In genomic region chr10:125028291-125028867, GRCh38 we compare ENCODE assay signal across 13 cellular contexts.
A peak's percentile ranks its signal among the peaks of the same experiment; 100 is the strongest.
DNase-seq lines count a peak whose midpoint lies in the region; ATAC-seq and TF ChIP-seq lines count a peak whose summit lies in the region.
"Had no signal": no experiment of that assay in that cellular context is flagged by ENCODE, and none has a peak within 500 bp of the region (broad histone marks: within the 10 kb centered on the region; RNA-seq: fewer than 3 reads in every experiment).

No MANE protein-coding gene starts in this region.

- peaks cover 89% of the 10 kb centered on the region for H3K79me2 ChIP-seq in GM23248 (ENCODE audit: insufficient read depth)

- no peaks in the 10 kb centered on the region for H3K4me1 Mint-ChIP-seq in CD8-positive, alpha-beta memory T cell
- H3K4me1 Mint-ChIP-seq: naive thymus-derived CD8-positive, alpha-beta T cell had no signal

- H3K27me3 Mint-ChIP-seq in CD8-positive, alpha-beta memory T cell = peaks cover 8 to 10% of the 10 kb centered on the region in 2 donors
- H3K27me3 Mint-ChIP-seq: CD4-positive, alpha-beta T cell had no signal

- ATAC-seq in psoas muscle = peak in 1 of 4 donors; percentile 24
- ATAC-seq in HG03571 (IDR thresholded peaks at IDR 0.05; ENCODE audit: unreplicated experiment) = no peak
- no peak for ATAC-seq in HG02798 (IDR thresholded peaks at IDR 0.05; ENCODE audit: poor library complexity, unreplicated experiment)
- no peak for ATAC-seq in GM21529 (IDR thresholded peaks at IDR 0.05; ENCODE audit: unreplicated experiment)
- ATAC-seq: naive thymus-derived CD8-positive, alpha-beta T cell had no signal

- H3K9me2 ChIP-seq in GM23248 (ENCODE audit: insufficient read depth) = no peaks in the 10 kb centered on the region

- POLR2A ChIA-PET in CD8-positive, alpha-beta memory T cell (lab: Charles Lee) = no interaction called here

- intact Hi-C loops in esophagus squamous epithelium (cut with DNase I) (no loop called here), psoas muscle (cut with DNase I) (no loop called here)

- no peak overlapping the region for H3K4me3 Mint-ChIP-seq in CD8-positive, alpha-beta memory T cell
- H3K4me3 Mint-ChIP-seq: CD4-positive, alpha-beta T cell; naive thymus-derived CD8-positive, alpha-beta T cell had no signal

- H3K27ac Mint-ChIP-seq in CD8-positive, alpha-beta memory T cell = peak overlapping the region in 1 of 8 donors; percentile 61
- H3K27ac Mint-ChIP-seq: CD4-positive, alpha-beta T cell; naive thymus-derived CD8-positive, alpha-beta T cell had no signal

- H3K4me2 ChIP-seq in GM23248 (ENCODE audit: unreplicated experiment) = peak overlapping the region; percentile 43

- WGBS in GM23248 (ENCODE audit: low coverage in 1 of 2, low lambda C conversion rate in 2 of 2, missing lambda C conversion rate in 2 of 2), 2 experiments = 9 to 12% methylated on average over 9 of the region's 9 CpGs
- 36 to 62% methylated on average over 4 to 9 of the region's 9 CpGs for WGBS in esophagus squamous epithelium, 2 donors
- 25 to 43% (median 26%) methylated on average over 9 of the region's 9 CpGs for WGBS in psoas muscle, 3 donors

- H3K4me1 ChIP-seq in GM23248 (ENCODE audit: insufficient read depth) = peaks cover 17% of the 10 kb centered on the region
- peaks cover 34% of the 10 kb centered on the region for H3K4me1 ChIP-seq in SJCRH30
- H3K4me1 ChIP-seq in esophagus squamous epithelium = peaks cover 13 to 57% (median 13%) of the 10 kb centered on the region in 3 donors
- H3K4me1 ChIP-seq in psoas muscle = peaks cover 79% of the 10 kb centered on the region
- H3K4me1 ChIP-seq in CD8-positive, alpha-beta memory T cell (ENCODE audit: insufficient read depth, low read length) = no peaks in the 10 kb centered on the region

- peaks cover 15% of the 10 kb centered on the region for H3F3A ChIP-seq in GM23248 (ENCODE audit: insufficient read depth)

- in situ Hi-C loops in GM23248 (cut with MboI) = loop anchor here (25.0 kb wide), 1 partner anchor 684 kb away; the partner anchor contains the start of gene EDRF1

- TF ChIP-seq CTCF in esophagus squamous epithelium (IDR thresholded peaks at IDR 0.05) (no peak), psoas muscle (IDR thresholded peaks at IDR 0.05) (no peak)

- no peak for TF ChIP-seq POLR2A in esophagus squamous epithelium (IDR thresholded peaks at IDR 0.05)

- H3K36me3 Mint-ChIP-seq in CD8-positive, alpha-beta memory T cell = no peaks in the 10 kb centered on the region
- H3K36me3 Mint-ChIP-seq: naive thymus-derived CD8-positive, alpha-beta T cell had no signal

- peak; percentile 81 for DNase-seq in GM23248
- peak; percentile 70 to 73 for DNase-seq in SJCRH30
- no peak for DNase-seq in esophagus squamous epithelium (lab: John Stamatoyannopoulos, UW)
- DNase-seq in psoas muscle = peak in 1 of 2 donors; percentile 23
- no peak for DNase-seq in CD8-positive, alpha-beta memory T cell
- DNase-seq: CD4-positive, alpha-beta T cell; NCI-H1092; NCI-H510A; SHP77 treated with DMSO at 0.1 percent for 48 hours had no signal

- H3K4me3 ChIP-seq in GM23248 = no peak overlapping the region
- peak overlapping the region; percentile 0; the same call in 1 of the 2 replicates for H3K4me3 ChIP-seq in SJCRH30
- H3K4me3 ChIP-seq in esophagus squamous epithelium = no peak overlapping the region
- H3K4me3 ChIP-seq in psoas muscle = no peak overlapping the region
- H3K4me3 ChIP-seq in CD8-positive, alpha-beta memory T cell (ENCODE audit: low read length) = no peak overlapping the region

- H2AFZ ChIP-seq in GM23248 = no peak overlapping the region

- H3K9me3 ChIP-seq in GM23248 (ENCODE audit: low read depth) (no peaks in the 10 kb centered on the region), SJCRH30 (replicated peaks) (no peaks in the 10 kb centered on the region), esophagus squamous epithelium (no peaks in the 10 kb centered on the region), psoas muscle (no peaks in the 10 kb centered on the region)
- no peaks in the 10 kb centered on the region for H3K9me3 ChIP-seq in CD8-positive, alpha-beta memory T cell (ENCODE audit: low read length)

- H3K27ac ChIP-seq in GM23248 = peak overlapping the region; percentile 36
- peak overlapping the region; percentile 78 for H3K27ac ChIP-seq in SJCRH30
- H3K27ac ChIP-seq in esophagus squamous epithelium = peak overlapping the region; percentile 6 to 14 (median 10)
- peak overlapping the region; percentile 67 for H3K27ac ChIP-seq in psoas muscle
- H3K27ac ChIP-seq in CD8-positive, alpha-beta memory T cell (ENCODE audit: low read depth, low read length) = no peak overlapping the region

- CTCF ChIA-PET in CD8-positive, alpha-beta memory T cell (lab: Charles Lee) = no interaction called here

- no peaks in the 10 kb centered on the region for H3K9me3 Mint-ChIP-seq in CD8-positive, alpha-beta memory T cell
- H3K9me3 Mint-ChIP-seq: CD4-positive, alpha-beta T cell; naive thymus-derived CD8-positive, alpha-beta T cell had no signal

- H4K20me1 ChIP-seq in GM23248 (ENCODE audit: insufficient read depth) = peaks cover 12% of the 10 kb centered on the region; the same call in 1 of the 2 replicates

- H3K27me3 ChIP-seq in GM23248 (replicated peaks; ENCODE audit: insufficient read depth) = no peaks in the 10 kb centered on the region
- no peaks in the 10 kb centered on the region for H3K27me3 ChIP-seq in SJCRH30
- H3K27me3 ChIP-seq in esophagus squamous epithelium = no peaks in the 10 kb centered on the region
- H3K27me3 ChIP-seq in psoas muscle (ENCODE audit: insufficient read depth in 3 of 3, low read length in 2 of 3) = no peaks in the 10 kb centered on the region
- no peaks in the 10 kb centered on the region for H3K27me3 ChIP-seq in CD8-positive, alpha-beta memory T cell (ENCODE audit: insufficient read depth, low read length, poor library complexity, severe bottlenecking)

- H3K9ac ChIP-seq in GM23248 = peak overlapping the region; percentile 52

- H3K36me3 ChIP-seq in GM23248 (ENCODE audit: low read depth) (no peaks in the 10 kb centered on the region), SJCRH30 (no peaks in the 10 kb centered on the region), esophagus squamous epithelium (peaks cover 6 to 42% (median 11%) of the 10 kb centered on the region in 3 donors), psoas muscle (ENCODE audit: insufficient read depth in 1 of 2, low read depth in 1 of 2) (peaks cover 0 to 11% of the 10 kb centered on the region in 2 donors)
- H3K36me3 ChIP-seq in CD8-positive, alpha-beta memory T cell (ENCODE audit: insufficient read depth, low read length) = no peaks in the 10 kb centered on the region

Comparison
In these comparisons a context has a peak if more than half of its experiments do, and no peak if none do; other contexts are left out.
1. DNase-seq: peak in GM23248 (single experiment) and SJCRH30 (2 of 2); none in esophagus squamous epithelium (single experiment) and CD8-positive, alpha-beta memory T cell (0 of 5).